ENCODE assay signal across 35 cellular contexts in genomic region chr10:29208816-29209215, GRCh38.
"Had no signal": no experiment of that assay in that cellular context is flagged by ENCODE, and none has a peak within 500 bp of the region (broad histone marks: within the 10 kb centered on the region; RNA-seq: fewer than 3 reads in every experiment).

No MANE protein-coding gene starts in this region.

- H3K4me3 ChIP-seq: ascending aorta, cardiac muscle cell had no signal

- H3K9me3 Mint-ChIP-seq: activated CD4-positive, alpha-beta T cell treated with anti-CD3 and anti-CD28 coated beads, Interleukin-2, amount 10 ng/mL, durations not matched to agents 24 days and 14 days; activated naive CD4-positive, alpha-beta T cell treated with anti-CD3 and anti-CD28 coated beads, Interleukin-2, amount 50 U/mL, for 24 hours; activated naive CD8-positive, alpha-beta T cell treated with anti-CD3 and anti-CD28 coated beads, Interleukin-2, amount 50 U/mL, for 24 hours; T-helper 1 cell treated with Interleukin-12 subunit alpha and Interleukin-12 subunit beta and Interleukin-4 antibody, amounts not matched to agents 30 μg/mL and 1 μg/mL, for 36 hours had no signal

- H3K36me3 Mint-ChIP-seq: activated CD4-positive, alpha-beta memory T cell treated with anti-CD3 and anti-CD28 coated beads for 36 hours; activated naive CD4-positive, alpha-beta T cell treated with anti-CD3 and anti-CD28 coated beads, Interleukin-2, amount 10 ng/mL, durations not matched to agents 7 days and 5 days; activated naive CD4-positive, alpha-beta T cell treated with anti-CD3 and anti-CD28 coated beads, Interleukin-2, amount 50 U/mL, for 24 hours; activated naive CD8-positive, alpha-beta T cell; activated naive CD8-positive, alpha-beta T cell treated with anti-CD3 and anti-CD28 coated beads, Interleukin-2, amount 10 ng/mL, durations not matched to agents 7 days and 5 days; brain had no signal

- H3K27me3 Mint-ChIP-seq: activated CD4-positive, alpha-beta T cell treated with anti-CD3 and anti-CD28 coated beads, Interleukin-2, amount 10 ng/mL, durations not matched to agents 24 days and 14 days had no signal

- H3K4me1 ChIP-seq: ascending aorta had no signal

- H3K36me3 ChIP-seq: ascending aorta, cardiac muscle cell had no signal

- DNase-seq: activated B cell treated with CpG ODN at 0.5 μM for 24 hours; activated CD4-positive, alpha-beta memory T cell treated with anti-CD3 and anti-CD28 coated beads for 36 hours; activated CD4-positive, alpha-beta T cell treated with anti-CD3 and anti-CD28 coated beads for 4 hours; activated CD4-positive, alpha-beta T cell treated with anti-CD3 and anti-CD28 coated beads, Interleukin-2, amount 10 ng/mL, durations not matched to agents 24 days and 14 days; activated CD4-positive, alpha-beta T cell treated with anti-CD3 and anti-CD28 coated beads, Interleukin-2, amount 50 U/mL, for 1 hour; activated CD4-positive, alpha-beta T cell treated with anti-CD3 and anti-CD28 coated beads, Interleukin-2, amount 50 U/mL, for 4 hours; activated CD4-positive, CD25-positive, alpha-beta regulatory T cell treated with anti-CD3 and anti-CD28 coated beads, Interleukin-2, amount 50 U/mL, for 72 hours; activated CD8-positive, alpha-beta memory T cell treated with anti-CD3 and anti-CD28 coated beads, Interleukin-2, amount 50 U/mL, for 4 hours; activated CD8-positive, alpha-beta T cell treated with anti-CD3 and anti-CD28 coated beads for 36 hours; activated effector memory CD4-positive, alpha-beta T cell treated with Interleukin-2 at 50 U/mL for 16 hours; activated gamma-delta T cell; activated naive CD4-positive, alpha-beta T cell treated with anti-CD3 and anti-CD28 coated beads, Interleukin-2, amount 10 ng/mL, durations not matched to agents 7 days and 5 days; activated naive CD4-positive, alpha-beta T cell treated with Interleukin-2 at 50 U/mL for 16 hours; activated naive CD8-positive, alpha-beta T cell treated with anti-CD3 and anti-CD28 coated beads, Interleukin-2, amount 10 ng/mL, durations not matched to agents 7 days and 5 days; activated naive CD8-positive, alpha-beta T cell treated with anti-CD3 and anti-CD28 coated beads, Interleukin-2, amount 50 U/mL, for 24 hours; activated T-cell treated with anti-CD3 and anti-CD28 coated beads for 4 hours; activated T-cell treated with anti-CD3 and anti-CD28 coated beads, Interleukin-2, amount 50 U/mL, for 1 hour; activated T-cell treated with anti-CD3 and anti-CD28 coated beads, Interleukin-2, amount 50 U/mL, for 48 hours; amygdala; anterior cingulate cortex; caudate nucleus; cerebellar nuclear complex; T-helper 1 cell; T-helper 2 cell; T-helper 9 cell had no signal

- H3K4me3 Mint-ChIP-seq: activated B cell treated with CpG ODN at 0.5 μM for 24 hours; activated CD4-positive, alpha-beta memory T cell treated with anti-CD3 and anti-CD28 coated beads for 36 hours; activated CD4-positive, alpha-beta T cell treated with anti-CD3 and anti-CD28 coated beads, Interleukin-2, amount 10 ng/mL, durations not matched to agents 24 days and 14 days; activated CD8-positive, alpha-beta T cell treated with anti-CD3 and anti-CD28 coated beads for 36 hours; activated naive CD4-positive, alpha-beta T cell treated with anti-CD3 and anti-CD28 coated beads, Interleukin-2, amount 10 ng/mL, durations not matched to agents 7 days and 5 days; activated naive CD4-positive, alpha-beta T cell treated with anti-CD3 and anti-CD28 coated beads, Interleukin-2, amount 50 U/mL, for 24 hours; activated naive CD8-positive, alpha-beta T cell; activated naive CD8-positive, alpha-beta T cell treated with anti-CD3 and anti-CD28 coated beads, Interleukin-2, amount 10 ng/mL, durations not matched to agents 7 days and 5 days; activated naive CD8-positive, alpha-beta T cell treated with anti-CD3 and anti-CD28 coated beads, Interleukin-2, amount 50 U/mL, for 24 hours; brain; central memory CD8-positive, alpha-beta T cell; T-helper 1 cell treated with Interleukin-12 subunit alpha and Interleukin-12 subunit beta and Interleukin-4 antibody, amounts not matched to agents 30 μg/mL and 1 μg/mL, for 36 hours; T-helper 2 cell treated with Interferon-gamma antibody and Interleukin-4, amounts not matched to agents 5 μg/mL and 100 μg/mL, for 36 hours had no signal

- H3K27ac ChIP-seq: ascending aorta, cardiac muscle cell, VCaP had no signal

- H3K27me3 ChIP-seq: ascending aorta, cardiac muscle cell had no signal

- H3K4me1 Mint-ChIP-seq: activated B cell treated with CpG ODN at 0.5 μM for 24 hours; activated CD4-positive, alpha-beta T cell treated with anti-CD3 and anti-CD28 coated beads, Interleukin-2, amount 10 ng/mL, durations not matched to agents 24 days and 14 days; activated naive CD4-positive, alpha-beta T cell treated with anti-CD3 and anti-CD28 coated beads, Interleukin-2, amount 10 ng/mL, durations not matched to agents 7 days and 5 days; activated naive CD4-positive, alpha-beta T cell treated with anti-CD3 and anti-CD28 coated beads, Interleukin-2, amount 50 U/mL, for 24 hours; activated naive CD8-positive, alpha-beta T cell treated with anti-CD3 and anti-CD28 coated beads, Interleukin-2, amount 10 ng/mL, durations not matched to agents 7 days and 5 days; activated naive CD8-positive, alpha-beta T cell treated with anti-CD3 and anti-CD28 coated beads, Interleukin-2, amount 50 U/mL, for 24 hours; central memory CD8-positive, alpha-beta T cell had no signal

- H3K27ac Mint-ChIP-seq: activated B cell treated with CpG ODN at 0.5 μM for 24 hours; activated CD4-positive, alpha-beta memory T cell treated with anti-CD3 and anti-CD28 coated beads for 36 hours; activated CD4-positive, alpha-beta T cell treated with anti-CD3 and anti-CD28 coated beads, Interleukin-2, amount 10 ng/mL, durations not matched to agents 24 days and 14 days; activated CD8-positive, alpha-beta T cell treated with anti-CD3 and anti-CD28 coated beads for 36 hours; activated naive CD4-positive, alpha-beta T cell treated with anti-CD3 and anti-CD28 coated beads, Interleukin-2, amount 10 ng/mL, durations not matched to agents 7 days and 5 days; activated naive CD4-positive, alpha-beta T cell treated with anti-CD3 and anti-CD28 coated beads, Interleukin-2, amount 50 U/mL, for 24 hours; activated naive CD8-positive, alpha-beta T cell; activated naive CD8-positive, alpha-beta T cell treated with anti-CD3 and anti-CD28 coated beads, Interleukin-2, amount 10 ng/mL, durations not matched to agents 7 days and 5 days; activated naive CD8-positive, alpha-beta T cell treated with anti-CD3 and anti-CD28 coated beads, Interleukin-2, amount 50 U/mL, for 24 hours; activated T-helper 2 cell treated with anti-CD3 and anti-CD28 coated beads, Interferon-gamma antibody, Interleukin-2, Interleukin-4, amounts not matched to agents 10 μg/mL and 5 μg/mL and 100 μg/mL, durations not matched to agents 14 hours and 24 hours and 36 hours; brain; T-helper 1 cell treated with Interleukin-12 subunit alpha and Interleukin-12 subunit beta and Interleukin-4 antibody, amounts not matched to agents 30 μg/mL and 1 μg/mL, for 36 hours; T-helper 2 cell treated with Interferon-gamma antibody and Interleukin-4, amounts not matched to agents 5 μg/mL and 100 μg/mL, for 36 hours had no signal
